Comparison of ENCODE assay signal across 19 cellular contexts in the genomic region with DNA sequence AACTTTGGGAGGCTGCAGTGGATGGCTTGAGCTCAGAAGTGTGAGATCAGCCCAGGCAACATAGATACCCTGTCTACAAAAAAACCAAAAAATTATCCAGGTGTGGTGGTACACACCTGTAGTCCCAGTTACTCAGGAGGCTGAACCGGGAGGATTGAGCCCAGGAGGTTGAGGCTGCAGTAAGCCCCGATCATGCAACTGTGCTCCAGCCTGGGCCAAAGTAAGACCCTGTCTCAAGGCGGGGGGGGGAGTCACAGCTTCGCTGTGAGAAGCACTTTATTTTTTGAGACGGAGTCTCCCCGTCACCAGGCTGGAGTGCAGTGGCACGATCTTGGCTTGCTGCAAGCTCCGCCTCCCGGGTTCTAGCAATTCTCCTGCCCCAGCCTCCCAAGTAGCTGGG. TPM values are rescaled to one million over a fixed set of nuclear protein-coding genes. Genes with fewer than 3 reads are reported as not detected.
DNase-seq lines count a peak whose midpoint lies in the region; ATAC-seq and TF ChIP-seq lines count a peak whose summit lies in the region.
"Had no signal": no experiment of that assay in that cellular context is flagged by ENCODE, and none has a peak within 500 bp of the region (broad histone marks: within the 10 kb centered on the region; RNA-seq: fewer than 3 reads in every experiment).

No MANE protein-coding gene starts in this region.

- H3K9me2 ChIP-seq in HCT116 (ENCODE audit: insufficient read depth), result no peaks in the 10 kb centered on the region

- H3K4me3 ChIP-seq in HCT116 (replicated peaks in 1 of 2; ENCODE audit: low read depth in 1 of 2, low read length in 2 of 2), result no peak overlapping the region
- H3K4me3 ChIP-seq: prostate gland, SJCRH30, tibial artery had no signal

- H3K27ac Mint-ChIP-seq in activated naive CD4-positive, alpha-beta T cell treated with anti-CD3 and anti-CD28 coated beads, Interleukin-2, amount 50 U/mL, for 72 hours, result peak overlapping the region; percentile 65 to 74
- peak overlapping the region in 3 of 5 experiments; percentile 41 to 91 (median 85) for H3K27ac Mint-ChIP-seq in brain
- H3K27ac Mint-ChIP-seq in progenitor cell of endocrine pancreas, result peak overlapping the region; percentile 31

- TF ChIP-seq POLR2A in HCT116 (IDR thresholded peaks at IDR 0.05; ENCODE audit: borderline replicate concordance, extremely low read depth, insufficient read depth, insufficient read length), result no peak

- H3K27ac ChIP-seq in HCT116 (ENCODE audit: low read depth, low read length), result peak overlapping the region; percentile 57
- H3K27ac ChIP-seq: prostate gland, SJCRH30, tibial artery had no signal

- H3K27me3 ChIP-seq in HCT116 (ENCODE audit: insufficient read depth, low read length), result no peaks in the 10 kb centered on the region
- H3K27me3 ChIP-seq: SJCRH30, tibial artery had no signal

- CTCF ChIA-PET in HCT116 (lab: Charles Lee), result interaction anchor here (1.4 to 2.8 kb wide), 2 partner anchors 46 to 59 kb away, joined by 4 to 13 read pairs; no protein-coding TSS in a partner anchor

- no peak for DNase-seq in activated naive CD4-positive, alpha-beta T cell treated with anti-CD3 and anti-CD28 coated beads, Interleukin-2, amount 50 U/mL, for 72 hours (ENCODE audit: low spot score in 2 of 2)
- DNase-seq in activated naive CD4-positive, alpha-beta T cell treated with anti-CD3 and anti-CD28 coated beads, Interleukin-2, amount 50 U/mL, for 16 hours, result no peak
- DNase-seq in HCT116 (ENCODE audit: low read depth, low spot score) (no peak), progenitor cell of endocrine pancreas (ENCODE audit: low spot score, unreplicated experiment) (no peak), GDM1 (lab: John Stamatoyannopoulos, UW) (no peak), dermis blood vessel endothelial cell (no peak), HT-29 (ENCODE audit: low spot score) (no peak)
- DNase-seq: activated effector memory CD4-positive, alpha-beta T cell treated with anti-CD3 and anti-CD28 coated beads, Interleukin-2, amount 50 U/mL, for 16 hours; anterior cingulate cortex; HCEC 1CT; Karpas-422; left cardiac atrium; NCI-H1930; SJCRH30; stimulated activated naive CD4-positive, alpha-beta T cell treated with Interleukin-2 at 50 U/mL for 16 hours had no signal

- H3K36me3 Mint-ChIP-seq in activated naive CD4-positive, alpha-beta T cell treated with anti-CD3 and anti-CD28 coated beads, Interleukin-2, amount 50 U/mL, for 72 hours, result peaks cover 18 to 20% of the 10 kb centered on the region in 2 donors
- H3K36me3 Mint-ChIP-seq in brain (peaks cover 61% of the 10 kb centered on the region), progenitor cell of endocrine pancreas (ENCODE audit: insufficient read depth) (peaks cover 33% of the 10 kb centered on the region)

- peak overlapping the region; percentile 40 for H3K9ac ChIP-seq in HCT116 (ENCODE audit: low read length)

- peaks cover 24 to 100% of the 10 kb centered on the region in 2 experiments; a peak in 3 of 4 replicates for H3K4me1 ChIP-seq in HCT116 (ENCODE audit: control insufficient read depth in 1 of 2, insufficient read depth in 2 of 2, low read length in 2 of 2)
- H3K4me1 ChIP-seq: prostate gland, SJCRH30, tibial artery had no signal

- no TSS peak for BruUV-seq in HCT116 (replicated peaks; lab: Mats Ljungman, UMichigan)

- H3K9me3 Mint-ChIP-seq in activated naive CD4-positive, alpha-beta T cell treated with anti-CD3 and anti-CD28 coated beads, Interleukin-2, amount 50 U/mL, for 72 hours, result no peaks in the 10 kb centered on the region
- H3K9me3 Mint-ChIP-seq in brain (no peaks in the 10 kb centered on the region), progenitor cell of endocrine pancreas (ENCODE audit: low read depth) (no peaks in the 10 kb centered on the region)
- H3K9me3 Mint-ChIP-seq: T-helper 1 cell treated with Interleukin-12 subunit alpha and Interleukin-12 subunit beta and Interleukin-4 antibody, amounts not matched to agents 30 μg/mL and 1 μg/mL, for 36 hours had no signal

- intact Hi-C loops in HCT116 (cut with micrococcal nuclease), result loop anchor here (10.0 kb wide), 1 partner anchor 340 kb away; no protein-coding TSS in a partner anchor

- H3K79me2 ChIP-seq in HCT116 (ENCODE audit: insufficient read depth, low read length), result peaks cover 33% of the 10 kb centered on the region

- H3K9me3 ChIP-seq in HCT116 (ENCODE audit: control insufficient read depth in 1 of 2, insufficient read depth in 1 of 2, low read depth in 1 of 2, low read length in 2 of 2), result no peaks in the 10 kb centered on the region
- H3K9me3 ChIP-seq: prostate gland, SJCRH30, tibial artery had no signal

- POLR2A ChIA-PET in HCT116 (lab: Charles Lee), result interaction anchor here (0.8 to 9.3 kb wide), 5 partner anchors 15 to 104 kb away, joined by 3 to 39 read pairs (median 5); no protein-coding TSS in a partner anchor

- H3K27me3 Mint-ChIP-seq in brain, result peaks cover 3% of the 10 kb centered on the region
- no peaks in the 10 kb centered on the region for H3K27me3 Mint-ChIP-seq in progenitor cell of endocrine pancreas

- H2AFZ ChIP-seq in HCT116 (ENCODE audit: low read depth, low read length, poor library complexity, severe bottlenecking), result no peak overlapping the region

- H4K20me1 ChIP-seq in HCT116 (ENCODE audit: insufficient read depth), result peaks cover 13% of the 10 kb centered on the region; the same call in 1 of the 2 replicates

- TF ChIP-seq CTCF in HCT116 (IDR thresholded peaks at IDR 0.05 in 2 of 3, conservative IDR thresholded peaks at IDR 0.05 in 1 of 3; ENCODE audit: borderline replicate concordance in 1 of 3, insufficient read depth in 1 of 3, low read depth in 2 of 3, low read length in 2 of 3), result no peak
- TF ChIP-seq CTCF in brain (conservative IDR thresholded peaks at IDR 0.05), result no peak
- TF ChIP-seq CTCF in progenitor cell of endocrine pancreas (IDR thresholded peaks at IDR 0.05; ENCODE audit: unreplicated experiment), result no peak

- ATAC-seq in activated naive CD4-positive, alpha-beta T cell treated with anti-CD3 and anti-CD28 coated beads, Interleukin-2, amount 50 U/mL, for 72 hours, result no peak
- peak; percentile 5 for ATAC-seq in HCT116
- ATAC-seq: left cardiac atrium had no signal

- no peak overlapping the region for H3K4me2 ChIP-seq in HCT116 (ENCODE audit: low read length)

- no peak for TF ChIP-seq RAD21 in HCT116 (IDR thresholded peaks at IDR 0.05; ENCODE audit: low read depth)

- H3K36me3 ChIP-seq in HCT116 (ENCODE audit: control insufficient read depth in 1 of 2, insufficient read depth in 2 of 2, low read length in 2 of 2), result peaks cover 33 to 61% of the 10 kb centered on the region in 2 experiments

- H3K4me3 Mint-ChIP-seq in brain (no peak overlapping the region), progenitor cell of endocrine pancreas (ENCODE audit: low read depth) (no peak overlapping the region)
- H3K4me3 Mint-ChIP-seq: T-helper 1 cell treated with Interleukin-12 subunit alpha and Interleukin-12 subunit beta and Interleukin-4 antibody, amounts not matched to agents 30 μg/mL and 1 μg/mL, for 36 hours had no signal

- RAD21 ChIA-PET in HCT116 (lab: Charles Lee; ENCODE audit: low non-redundant PET in 1 of 2, low total read pairs in 2 of 2, uncharacterized antibody in 2 of 2, unreplicated experiment in 2 of 2), result interaction anchor here in 1 of 2 experiments (0.5 kb wide), 1 partner anchor 39 kb away, joined by 3 read pairs; no protein-coding TSS in a partner anchor

- H3K4me1 Mint-ChIP-seq in brain (peaks cover 73% of the 10 kb centered on the region), progenitor cell of endocrine pancreas (ENCODE audit: low read depth) (peaks cover 18% of the 10 kb centered on the region)

TF ChIP-seq in HCT116, 20 proteins besides CTCF, POLR2A, EP300 and RAD21:
- TF ChIP-seq POLR2AphosphoS5 (IDR thresholded peaks at IDR 0.05; ENCODE audit: low read depth, low read length) (peak; percentile 2; the same call in 1 of the 2 replicates), ZFX (IDR thresholded peaks at IDR 0.05) (no peak)

RNA-seq across cellular contexts. Expression of a gene that starts 54.2 kb away (rescaled TPM):
- total RNA-seq in activated naive CD4-positive, alpha-beta T cell treated with anti-CD3 and anti-CD28 coated beads, Interleukin-2, amount 50 U/mL, for 72 hours, result 100 to 1,000 TPM; 187 to 207 TPM
- total RNA-seq in HCT116 (2021; ENCODE audit: unreplicated experiment) (1,402 TPM), progenitor cell of endocrine pancreas (258 and 274 TPM in 2 replicates), dermis blood vessel endothelial cell (90.7 and 105 TPM in 2 replicates)
- 1,219 and 1,280 TPM in 2 replicates for polyA plus RNA-seq in HCT116 (2012)
- polyA plus RNA-seq in brain (ENCODE audit: insufficient read depth, low read depth, low replicate concordance), result 317 TPM
- total RNA-seq in HT-29 (2014; rRNA removed; shearing (Covaris generic)), result 277 and 282 TPM in 2 replicates

Comparison
In these comparisons a context has a peak if more than half of its experiments do, and no peak if none do; other contexts are left out.
1. H3K27ac Mint-ChIP-seq: peak in every context shown above with its lines; median percentile 85 in brain; 70 in activated naive CD4-positive, alpha-beta T cell treated with anti-CD3 and anti-CD28 coated beads, Interleukin-2, amount 50 U/mL, for 72 hours; 31 in progenitor cell of endocrine pancreas.